Comparison of ENCODE assay signal across 1 cellular context in genomic region chr18:50396005-50396404, GRCh38.
TF ChIP-seq lines count a peak whose summit lies in the region.

No MANE protein-coding gene starts in this region.

TF ChIP-seq in K562, 482 proteins besides CTCF, POLR2A, EP300 and RAD21 (continued from another document and continues in another):
- TF ChIP-seq E2F8 (IDR thresholded peaks at IDR 0.05; ENCODE audit: low read depth, partially characterized antibody) (no peak), CEBPB (tag; IDR thresholded peaks at IDR 0.05) (peak; percentile 43; the same call in 1 of the 2 replicates), GATAD2A (IDR thresholded peaks at IDR 0.05) (no peak), HDAC1 (IDR thresholded peaks at IDR 0.05) (peak; percentile 51 to 86; a peak in 2 of 4 replicates), IRF9 (tag; IDR thresholded peaks at IDR 0.05) (no peak), SRSF9 (IDR thresholded peaks at IDR 0.05; ENCODE audit: borderline replicate concordance, low read depth, low read length) (no peak), RAD51 (IDR thresholded peaks at IDR 0.05; ENCODE audit: borderline replicate concordance, low read depth) (no peak), REST (CRISPR knock-in tag; IDR thresholded peaks at IDR 0.05; ENCODE audit: low read depth) (no peak), CBFA2T3 (IDR thresholded peaks at IDR 0.05) (peak; percentile 94), CBX2 (IDR thresholded peaks at IDR 0.05; ENCODE audit: insufficient read depth, low read length, poor library complexity, severe bottlenecking) (no peak), TBP (optimal IDR thresholded peaks at IDR 0.05; ENCODE audit: low read depth, low read length) (no peak), CBX3 (IDR thresholded peaks at IDR 0.05; ENCODE audit: borderline replicate concordance in 1 of 2, low read length in 2 of 2) (no peak), CREB1 (IDR thresholded peaks at IDR 0.05) (0 out of 2 replicates have a peak, but pooled peaks have one; percentile 12), CREB1 (CRISPR knock-in tag; IDR thresholded peaks at IDR 0.05) (no peak), ZNF444 (CRISPR knock-in tag; IDR thresholded peaks at IDR 0.05) (no peak), SPI1 (IDR thresholded peaks at IDR 0.05; ENCODE audit: borderline replicate concordance, low read depth, low read length) (no peak), RBBP5 (IDR thresholded peaks at IDR 0.05; ENCODE audit: borderline replicate concordance, insufficient read depth, low read length, poor library complexity, severe bottlenecking) (no peak), MCM3 (IDR thresholded peaks at IDR 0.05) (no peak), PHF21A (IDR thresholded peaks at IDR 0.05; ENCODE audit: borderline replicate concordance, low read depth) (no peak), PATZ1 (CRISPR knock-in tag; IDR thresholded peaks at IDR 0.05; ENCODE audit: borderline replicate concordance) (no peak), CREB3 (tag; conservative IDR thresholded peaks at IDR 0.05; ENCODE audit: low read depth) (no peak), ZNF24 (IDR thresholded peaks at IDR 0.05) (no peak), ZBTB34 (CRISPR knock-in tag; IDR thresholded peaks at IDR 0.05) (no peak), SMARCB1 (IDR thresholded peaks at IDR 0.05; ENCODE audit: insufficient read length, low read depth) (no peak), PREB (CRISPR knock-in tag; IDR thresholded peaks at IDR 0.05) (no peak), DLX4 (CRISPR knock-in tag; IDR thresholded peaks at IDR 0.05) (no peak), POLR2H (tag; IDR thresholded peaks at IDR 0.05; ENCODE audit: low read depth) (no peak), ATF2 (CRISPR knock-in tag; IDR thresholded peaks at IDR 0.05) (no peak), E4F1 (CRISPR knock-in tag; IDR thresholded peaks at IDR 0.05; ENCODE audit: borderline replicate concordance) (no peak), ZNF239 (CRISPR knock-in tag; IDR thresholded peaks at IDR 0.05) (no peak), JUNB (CRISPR knock-in tag; conservative IDR thresholded peaks at IDR 0.05) (no peak), RBM34 (IDR thresholded peaks at IDR 0.05; ENCODE audit: borderline replicate concordance, insufficient read depth, low read length) (no peak), SREBF1 (IDR thresholded peaks at IDR 0.05; ENCODE audit: borderline replicate concordance, low read depth, low read length) (no peak), SMARCE1 (IDR thresholded peaks at IDR 0.05) (peak; percentile 45; the same call in 1 of the 2 replicates), ELK1 (CRISPR knock-in tag; IDR thresholded peaks at IDR 0.05) (no peak), DNMT1 (IDR thresholded peaks at IDR 0.05) (no peak), E2F4 (CRISPR knock-in tag; IDR thresholded peaks at IDR 0.05; ENCODE audit: low read depth) (no peak), ZNF586 (CRISPR knock-in tag; conservative IDR thresholded peaks at IDR 0.05) (no peak), SMAD2 (IDR thresholded peaks at IDR 0.05; ENCODE audit: low read depth, low read length) (no peak), NCOA6 (IDR thresholded peaks at IDR 0.05) (no peak), ZNF212 (CRISPR knock-in tag; IDR thresholded peaks at IDR 0.05) (no peak), CBFA2T2 (conservative IDR thresholded peaks at IDR 0.05) (peak; percentile 89), ZBTB7A (IDR thresholded peaks at IDR 0.05; ENCODE audit: borderline replicate concordance, control insufficient read depth, low read depth, low read length) (no peak), SMARCA5 (IDR thresholded peaks at IDR 0.05) (no peak), NFIC (IDR thresholded peaks at IDR 0.05) (peak; percentile 61; the same call in 1 of the 2 replicates)
